ENCODE assay signal across 14 cellular contexts in genomic region chr10:78567680-78568453, GRCh38.
DNase-seq lines count a peak whose midpoint lies in the region; TF ChIP-seq lines count a peak whose summit lies in the region.
"Had no signal": no experiment of that assay in that cellular context is flagged by ENCODE, and none has a peak within 500 bp of the region (broad histone marks: within the 10 kb centered on the region; RNA-seq: fewer than 3 reads in every experiment).

No MANE protein-coding gene starts in this region.

- DNase-seq in COR-L47 (lab: John Stamatoyannopoulos, UW) = peak; percentile 48
- peak; percentile 21 for DNase-seq in NCI-H1092 (lab: John Stamatoyannopoulos, UW)
- DNase-seq in NOMO-1 treated with DMSO at 0.1 percent for 48 hours (lab: John Stamatoyannopoulos, UW; ENCODE audit: unreplicated experiment) = peak; percentile 32
- DNase-seq in nephron progenitor cell = no peak
- no peak for DNase-seq in hypothalamus (lab: John Stamatoyannopoulos, UW)
- DNase-seq in stimulated activated CD4-positive, alpha-beta T cell treated with anti-CD3 and anti-CD28 coated beads, Interleukin-4, amount 100 ng/mL, for 4 hours = no peak
- no peak for DNase-seq in stimulated activated CD4-positive, alpha-beta T cell treated with anti-CD3 and anti-CD28 coated beads, Interleukin-4, amount 100 ng/mL, for 1 hour
- DNase-seq in SW 1271 (lab: John Stamatoyannopoulos, UW) = no peak
- DNase-seq: activated CD4-positive, alpha-beta T cell treated with anti-CD3 and anti-CD28 coated beads for 48 hours; activated T-cell treated with anti-CD3 and anti-CD28 coated beads, Interleukin-2, amount 50 U/mL, for 1 hour; Karpas-422; spleen; stomach; T-helper 2 cell had no signal

- peak overlapping the region; percentile 8 for H3K27ac Mint-ChIP-seq in nephron progenitor cell

- peaks cover 4% of the 10 kb centered on the region for H3K9me3 Mint-ChIP-seq in nephron progenitor cell

- peak overlapping the region; percentile 13 for H3K4me3 Mint-ChIP-seq in nephron progenitor cell

- H3K36me3 Mint-ChIP-seq in nephron progenitor cell (ENCODE audit: low read depth) = no peaks in the 10 kb centered on the region

- TF ChIP-seq CTCF in nephron progenitor cell (IDR thresholded peaks at IDR 0.05) = no peak

- peaks cover 27% of the 10 kb centered on the region for H3K27me3 Mint-ChIP-seq in nephron progenitor cell (ENCODE audit: low read depth, poor library complexity)

- H3K4me1 Mint-ChIP-seq in nephron progenitor cell = peaks cover 67% of the 10 kb centered on the region

Comparison
In these comparisons a context has a peak if more than half of its experiments do, and no peak if none do; other contexts are left out.
1. DNase-seq: peak in COR-L47 (single experiment), NCI-H1092 (single experiment) and NOMO-1 treated with DMSO at 0.1 percent for 48 hours (single experiment); none in nephron progenitor cell (single experiment), hypothalamus (0 of 51), stimulated activated CD4-positive, alpha-beta T cell treated with anti-CD3 and anti-CD28 coated beads, Interleukin-4, amount 100 ng/mL, for 4 hours (0 of 2), stimulated activated CD4-positive, alpha-beta T cell treated with anti-CD3 and anti-CD28 coated beads, Interleukin-4, amount 100 ng/mL, for 1 hour (single experiment) and SW 1271 (0 of 2).